ENCODE assay signal across 17 cellular contexts in genomic region chr6:44649365-44650025, GRCh38.
DNase-seq lines count a peak whose midpoint lies in the region; TF ChIP-seq lines count a peak whose summit lies in the region.
"Had no signal": no experiment of that assay in that cellular context is flagged by ENCODE, and none has a peak within 500 bp of the region (broad histone marks: within the 10 kb centered on the region; RNA-seq: fewer than 3 reads in every experiment).

No MANE protein-coding gene starts in this region.

- POLR2A ChIA-PET in CD8-positive, alpha-beta memory T cell (lab: Charles Lee), result no interaction called here

- H3K9me3 ChIP-seq in CD8-positive, alpha-beta memory T cell (ENCODE audit: low read length), result no peaks in the 10 kb centered on the region
- H3K9me3 ChIP-seq in neuronal stem cell (replicated peaks in 1 of 2; ENCODE audit: control insufficient read depth in 2 of 2, insufficient read depth in 1 of 2, low read depth in 1 of 2, low read length in 2 of 2), result no peaks in the 10 kb centered on the region
- H3K9me3 ChIP-seq: adrenal gland had no signal

- H3K9ac ChIP-seq in neuronal stem cell (ENCODE audit: low read depth, low read length, poor library complexity), result no peak overlapping the region
- H3K9ac ChIP-seq: BLaER1 treated with 17β-estradiol and CSF1 and Interleukin-3, amounts not matched to agents 10 nM and 100 nM had no signal

- no peak for TF ChIP-seq CTCF in astrocyte of the spinal cord (IDR thresholded peaks at IDR 0.05; ENCODE audit: low read depth, low read length)
- TF ChIP-seq CTCF in dorsolateral prefrontal cortex (IDR thresholded peaks at IDR 0.05 in 54 of 56, conservative IDR thresholded peaks at IDR 0.05 in 2 of 56; ENCODE audit: low read depth in 1 of 56, partially characterized antibody in 56 of 56), result no peak

- H4K91ac ChIP-seq in neuronal stem cell (ENCODE audit: low read depth, low read length, poor library complexity), result no peak overlapping the region

- peaks cover 2% of the 10 kb centered on the region for H3K79me1 ChIP-seq in neuronal stem cell (ENCODE audit: low read depth, low read length)

- H3K36me3 Mint-ChIP-seq in CD8-positive, alpha-beta memory T cell, result peaks cover 0 to 5% (median 2%) of the 10 kb centered on the region in 3 donors

- no peak overlapping the region for H3K4me2 ChIP-seq in neuronal stem cell (ENCODE audit: insufficient read depth, low read length, poor library complexity, severe bottlenecking)
- H3K4me2 ChIP-seq: BLaER1 treated with 17β-estradiol and CSF1 and Interleukin-3, amounts not matched to agents 10 nM and 100 nM had no signal

- no peak for TF ChIP-seq EP300 in Ishikawa (IDR thresholded peaks at IDR 0.05; ENCODE audit: borderline replicate concordance)

- no peak overlapping the region for H2BK5ac ChIP-seq in neuronal stem cell (ENCODE audit: low read length)

- H3K4me3 ChIP-seq in CD8-positive, alpha-beta memory T cell (ENCODE audit: low read length), result no peak overlapping the region
- H3K4me3 ChIP-seq in astrocyte of the spinal cord (ENCODE audit: low read depth, low read length) (no peak overlapping the region), neuronal stem cell (ENCODE audit: low read length in 2 of 2) (no peak overlapping the region), dorsolateral prefrontal cortex (no peak overlapping the region)
- H3K4me3 ChIP-seq: adrenal gland; BLaER1 treated with 17β-estradiol and CSF1 and Interleukin-3, amounts not matched to agents 10 nM and 100 nM had no signal

- no peak overlapping the region for H3K14ac ChIP-seq in neuronal stem cell (ENCODE audit: low read length)

- no CpG with 5 or more reads among the region's 4 CpGs for WGBS in neuronal stem cell (ENCODE audit: extremely low coverage in 2 of 2, insufficient read length in 2 of 2, insufficient replicate concordance in 1 of 2), 2 donors

- H3K9me3 Mint-ChIP-seq in CD8-positive, alpha-beta memory T cell, result no peaks in the 10 kb centered on the region
- H3K9me3 Mint-ChIP-seq: activated T-cell treated with anti-CD3 and anti-CD28 coated beads, Interleukin-2, amount 50 U/mL, for 24 hours; stimulated activated naive CD8-positive, alpha-beta T cell treated with anti-CD3 and anti-CD28 coated beads, Interleukin-15, Interleukin-2, amounts not matched to agents 100 ng/mL and 50 ng/mL, for 24 hours had no signal

- intact Hi-C loops in dorsolateral prefrontal cortex (cut with DNase I), result loop anchor here in 1 of 2 donors (10.0 kb wide), 2 partner anchors 175 to 765 kb away; no protein-coding TSS in a partner anchor

- H3K18ac ChIP-seq in neuronal stem cell (ENCODE audit: low read length), result no peak overlapping the region

- DNase-seq in CD8-positive, alpha-beta memory T cell, result no peak
- peak; percentile 77 for DNase-seq in astrocyte of the spinal cord (ENCODE audit: low read depth, low spot score)
- peak; percentile 52 for DNase-seq in myocyte (ENCODE audit: low read depth)
- no peak for DNase-seq in cerebellum (ENCODE audit: low spot score)
- no peak for DNase-seq in stimulated activated CD4-positive, alpha-beta T cell treated with anti-CD3 and anti-CD28 coated beads, Interleukin-4, amount 100 ng/mL, for 24 hours
- DNase-seq in neuronal stem cell (ENCODE audit: low spot score), result no peak
- DNase-seq in dorsolateral prefrontal cortex, result no peak
- DNase-seq: activated CD4-positive, CD25-positive, alpha-beta regulatory T cell treated with anti-CD3 and anti-CD28 coated beads, Interleukin-2, amount 50 U/mL, for 72 hours; activated T-cell treated with anti-CD3 and anti-CD28 coated beads, Interleukin-2, amount 50 U/mL, for 24 hours; dermis blood vessel endothelial cell; foreskin keratinocyte; H7; stimulated activated CD4-positive, alpha-beta T cell treated with anti-CD3 and anti-CD28 coated beads, Interleukin-4, amount 100 ng/mL, for 1 hour had no signal

- H3K23ac ChIP-seq in neuronal stem cell (ENCODE audit: low read depth, low read length, poor library complexity), result no peak overlapping the region

- no peak for TF ChIP-seq RAD21 in Ishikawa (IDR thresholded peaks at IDR 0.05; ENCODE audit: low read depth)

- CTCF ChIA-PET in CD8-positive, alpha-beta memory T cell (lab: Charles Lee), result no interaction called here

- H2BK12ac ChIP-seq in neuronal stem cell (ENCODE audit: low read length), result no peak overlapping the region

- H3K4me1 ChIP-seq in CD8-positive, alpha-beta memory T cell (ENCODE audit: insufficient read depth, low read length), result no peaks in the 10 kb centered on the region
- H3K4me1 ChIP-seq in neuronal stem cell (ENCODE audit: control insufficient read depth in 2 of 2, insufficient read depth in 1 of 2, low read depth in 1 of 2, low read length in 2 of 2), result peaks cover 0 to 1% of the 10 kb centered on the region in 2 donors
- H3K4me1 ChIP-seq: adrenal gland had no signal

- H2AK5ac ChIP-seq in neuronal stem cell (ENCODE audit: low read depth, low read length), result no peak overlapping the region

- no peak overlapping the region for H3K27ac ChIP-seq in CD8-positive, alpha-beta memory T cell (ENCODE audit: low read depth, low read length)
- H3K27ac ChIP-seq in neuronal stem cell (replicated peaks; ENCODE audit: low read length), result no peak overlapping the region
- H3K27ac ChIP-seq in dorsolateral prefrontal cortex, result no peak overlapping the region
- H3K27ac ChIP-seq: adrenal gland; BLaER1 treated with 17β-estradiol and CSF1 and Interleukin-3, amounts not matched to agents 10 nM and 100 nM; foreskin keratinocyte had no signal

- peaks cover 11 to 12% of the 10 kb centered on the region in 2 donors for H3K27me3 Mint-ChIP-seq in CD8-positive, alpha-beta memory T cell

- no peak overlapping the region for H3K4ac ChIP-seq in neuronal stem cell (ENCODE audit: low read length)

- H2BK120ac ChIP-seq in neuronal stem cell (ENCODE audit: low read depth, low read length), result no peak overlapping the region

- H4K8ac ChIP-seq in neuronal stem cell (ENCODE audit: low read depth, low read length), result no peak overlapping the region

- H2BK15ac ChIP-seq in neuronal stem cell (ENCODE audit: low read length), result no peak overlapping the region

- H3K4me3 Mint-ChIP-seq in CD8-positive, alpha-beta memory T cell, result peak overlapping the region in 4 of 7 donors; percentile 14 to 72 (median 40)
- H3K4me3 Mint-ChIP-seq: activated T-cell treated with anti-CD3 and anti-CD28 coated beads, Interleukin-2, amount 50 U/mL, for 24 hours; stimulated activated naive CD8-positive, alpha-beta T cell treated with anti-CD3 and anti-CD28 coated beads, Interleukin-15, Interleukin-2, amounts not matched to agents 100 ng/mL and 50 ng/mL, for 24 hours had no signal

- H3K27ac Mint-ChIP-seq in CD8-positive, alpha-beta memory T cell, result peak overlapping the region in 3 of 8 donors; percentile 1 to 47 (median 23)
- H3K27ac Mint-ChIP-seq: stimulated activated naive CD8-positive, alpha-beta T cell treated with anti-CD3 and anti-CD28 coated beads, Interleukin-15, Interleukin-2, amounts not matched to agents 100 ng/mL and 50 ng/mL, for 24 hours had no signal

- no peak overlapping the region for H2AFZ ChIP-seq in neuronal stem cell (ENCODE audit: low read length)

- no peaks in the 10 kb centered on the region for H3K36me3 ChIP-seq in CD8-positive, alpha-beta memory T cell (ENCODE audit: insufficient read depth, low read length)
- no peaks in the 10 kb centered on the region for H3K36me3 ChIP-seq in neuronal stem cell (replicated peaks in 1 of 2; ENCODE audit: control insufficient read depth in 2 of 2, insufficient read depth in 2 of 2, low read length in 2 of 2)
- H3K36me3 ChIP-seq: adrenal gland; BLaER1 treated with 17β-estradiol and CSF1 and Interleukin-3, amounts not matched to agents 10 nM and 100 nM had no signal

- H3K27me3 ChIP-seq in CD8-positive, alpha-beta memory T cell (ENCODE audit: insufficient read depth, low read length, poor library complexity, severe bottlenecking), result no peaks in the 10 kb centered on the region
- H3K27me3 ChIP-seq in neuronal stem cell (ENCODE audit: control insufficient read depth in 3 of 3, insufficient read depth in 3 of 3, low read depth in 1 of 3, low read length in 3 of 3) (no peaks in the 10 kb centered on the region), dorsolateral prefrontal cortex (peaks cover 0 to 8% (median 0%) of the 10 kb centered on the region in 45 donors)
- H3K27me3 ChIP-seq: adrenal gland, foreskin keratinocyte had no signal

- peaks cover 5 to 17% (median 6%) of the 10 kb centered on the region in 3 donors for H3K4me1 Mint-ChIP-seq in CD8-positive, alpha-beta memory T cell

- in situ Hi-C loops in astrocyte of the spinal cord (cut with HindIII; ENCODE audit: low sequenced_read_pairs), result no loop called here

TF ChIP-seq in Ishikawa, 13 proteins besides CTCF, POLR2A, EP300 and RAD21 (continues in another document):
- TF ChIP-seq TEAD4 (IDR thresholded peaks at IDR 0.05) (no peak), USF1 (IDR thresholded peaks at IDR 0.05) (no peak), CEBPB (IDR thresholded peaks at IDR 0.05) (peak; percentile 73), NFIC (IDR thresholded peaks at IDR 0.05) (no peak)

Comparison
In these comparisons a context has a peak if more than half of its experiments do, and no peak if none do; other contexts are left out.
1. DNase-seq: peak in astrocyte of the spinal cord (single experiment) and myocyte (single experiment); none in CD8-positive, alpha-beta memory T cell (0 of 5), cerebellum (single experiment), stimulated activated CD4-positive, alpha-beta T cell treated with anti-CD3 and anti-CD28 coated beads, Interleukin-4, amount 100 ng/mL, for 24 hours (single experiment), neuronal stem cell (single experiment) and dorsolateral prefrontal cortex (0 of 10).